21 cellular contexts compared by ENCODE assay signal in genomic region chr11:126489791-126490190, GRCh38.
"Had no signal": no experiment of that assay in that cellular context is flagged by ENCODE, and none has a peak within 500 bp of the region (broad histone marks: within the 10 kb centered on the region; RNA-seq: fewer than 3 reads in every experiment).

No MANE protein-coding gene starts in this region.

- H3K4me3 ChIP-seq: body of pancreas, left ventricle myocardium inferior, prostate gland, suprapubic skin, tibial nerve, vagina had no signal

- H3K27me3 Mint-ChIP-seq: stimulated activated naive CD8-positive, alpha-beta T cell treated with anti-CD3 and anti-CD28 coated beads, Interleukin-15, amount 100 ng/mL, for 72 hours had no signal

- H3K27ac Mint-ChIP-seq: activated CD4-positive, alpha-beta T cell treated with anti-CD3 and anti-CD28 coated beads, Interleukin-2, amount 10 ng/mL, durations not matched to agents 7 days and 5 days; activated CD8-positive, alpha-beta T cell treated with anti-CD3 and anti-CD28 coated beads for 36 hours; activated naive CD8-positive, alpha-beta T cell; stimulated activated effector memory CD8-positive, alpha-beta T cell treated with anti-CD3 and anti-CD28 coated beads, Interleukin-12 subunit alpha, Interleukin-12 subunit beta, amount 100 ng/mL, for 72 hours; stimulated activated naive CD8-positive, alpha-beta T cell treated with anti-CD3 and anti-CD28 coated beads, Interleukin-15, amount 100 ng/mL, for 72 hours had no signal

- DNase-seq: activated CD4-positive, alpha-beta T cell treated with anti-CD3 and anti-CD28 coated beads, Interleukin-2, amount 10 ng/mL, durations not matched to agents 7 days and 5 days; activated CD4-positive, CD25-positive, alpha-beta regulatory T cell treated with anti-CD3 and anti-CD28 coated beads, Interleukin-2, amount 50 U/mL, for 72 hours; activated CD8-positive, alpha-beta T cell treated with anti-CD3 and anti-CD28 coated beads for 36 hours; activated naive CD4-positive, alpha-beta T cell; activated T-cell treated with anti-CD3 and anti-CD28 coated beads, Interleukin-2, amount 50 U/mL, for 1 hour; amniotic stem cell; body of pancreas; kidney glomerular epithelial cell; left ventricle myocardium inferior; mammary epithelial cell; midbrain; stimulated activated CD4-positive, alpha-beta T cell treated with anti-CD3 and anti-CD28 coated beads, Interleukin-1b, Interleukin-23, amount 100 ng/mL, for 48 hours; stimulated activated naive CD8-positive, alpha-beta T cell treated with anti-CD3 and anti-CD28 coated beads, Interleukin-15, amount 100 ng/mL, for 72 hours had no signal

- H3K4me1 Mint-ChIP-seq: activated CD4-positive, alpha-beta T cell treated with anti-CD3 and anti-CD28 coated beads, Interleukin-2, amount 10 ng/mL, durations not matched to agents 7 days and 5 days; stimulated activated effector memory CD8-positive, alpha-beta T cell treated with anti-CD3 and anti-CD28 coated beads, Interleukin-12 subunit alpha, Interleukin-12 subunit beta, amount 100 ng/mL, for 72 hours; stimulated activated naive CD8-positive, alpha-beta T cell treated with anti-CD3 and anti-CD28 coated beads, Interleukin-15, amount 100 ng/mL, for 72 hours had no signal

- H3K4me1 ChIP-seq: body of pancreas, left ventricle myocardium inferior, prostate gland, suprapubic skin, tibial nerve, vagina had no signal

- H3K9me3 Mint-ChIP-seq: activated CD4-positive, alpha-beta T cell treated with anti-CD3 and anti-CD28 coated beads, Interleukin-2, amount 10 ng/mL, durations not matched to agents 7 days and 5 days; activated CD8-positive, alpha-beta T cell treated with anti-CD3 and anti-CD28 coated beads for 36 hours; stimulated activated effector memory CD8-positive, alpha-beta T cell treated with anti-CD3 and anti-CD28 coated beads, Interleukin-12 subunit alpha, Interleukin-12 subunit beta, amount 100 ng/mL, for 72 hours; stimulated activated naive CD8-positive, alpha-beta T cell treated with anti-CD3 and anti-CD28 coated beads, Interleukin-15, amount 100 ng/mL, for 72 hours had no signal

- H3K27me3 ChIP-seq: body of pancreas, suprapubic skin, tibial nerve, vagina had no signal

- H3K4me3 Mint-ChIP-seq: activated CD4-positive, alpha-beta T cell treated with anti-CD3 and anti-CD28 coated beads, Interleukin-2, amount 10 ng/mL, durations not matched to agents 7 days and 5 days; activated CD8-positive, alpha-beta T cell treated with anti-CD3 and anti-CD28 coated beads for 36 hours; activated naive CD8-positive, alpha-beta T cell; stimulated activated effector memory CD8-positive, alpha-beta T cell treated with anti-CD3 and anti-CD28 coated beads, Interleukin-12 subunit alpha, Interleukin-12 subunit beta, amount 100 ng/mL, for 72 hours; stimulated activated naive CD8-positive, alpha-beta T cell treated with anti-CD3 and anti-CD28 coated beads, Interleukin-15, amount 100 ng/mL, for 72 hours had no signal

- H3K27ac ChIP-seq: body of pancreas, left ventricle myocardium inferior, prostate gland, suprapubic skin, tibial nerve, vagina, VCaP had no signal

- ATAC-seq: activated CD8-positive, alpha-beta T cell treated with anti-CD3 and anti-CD28 coated beads for 36 hours; body of pancreas; SK-N-SH treated with all-trans-retinoic acid at 6 μM for 48 hours; stimulated activated naive CD8-positive, alpha-beta T cell treated with anti-CD3 and anti-CD28 coated beads, Interleukin-15, amount 100 ng/mL, for 72 hours had no signal

- H3K9me3 ChIP-seq: body of pancreas, left ventricle myocardium inferior, prostate gland, suprapubic skin, tibial nerve, vagina had no signal

- H3K36me3 Mint-ChIP-seq: activated naive CD8-positive, alpha-beta T cell; stimulated activated effector memory CD8-positive, alpha-beta T cell treated with anti-CD3 and anti-CD28 coated beads, Interleukin-12 subunit alpha, Interleukin-12 subunit beta, amount 100 ng/mL, for 72 hours had no signal

- H3K36me3 ChIP-seq: left ventricle myocardium inferior, prostate gland, suprapubic skin, tibial nerve, vagina had no signal
